ENCODE assay signal across 21 cellular contexts in the genomic region with DNA sequence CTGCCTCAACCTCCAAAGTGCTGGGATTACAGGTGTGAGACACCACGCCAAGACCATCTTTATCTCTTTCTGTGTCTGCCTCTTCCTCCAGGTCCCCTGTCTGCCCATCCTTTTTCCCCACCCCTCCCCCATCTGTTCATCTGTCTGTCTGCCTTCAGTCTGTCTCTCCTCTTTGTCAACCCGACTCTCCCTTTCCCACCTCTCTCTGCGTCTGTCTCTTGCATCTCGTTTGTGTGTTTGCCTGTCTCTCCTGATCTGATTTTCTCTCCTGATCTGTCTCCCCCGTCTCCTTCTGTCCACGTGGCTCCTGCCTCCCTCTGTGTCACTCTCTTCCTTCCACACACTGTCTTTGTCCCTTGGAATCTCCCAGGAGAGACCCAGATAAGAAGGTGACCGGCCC. TPM values are rescaled to one million over a fixed set of nuclear protein-coding genes. Genes with fewer than 3 reads are reported as not detected.
DNase-seq lines count a peak whose midpoint lies in the region; ATAC-seq, FAIRE-seq and TF ChIP-seq lines count a peak whose summit lies in the region.
"Had no signal": no experiment of that assay in that cellular context is flagged by ENCODE, and none has a peak within 500 bp of the region (broad histone marks: within the 10 kb centered on the region; RNA-seq: fewer than 3 reads in every experiment).

No MANE protein-coding gene starts in this region.

- no peak overlapping the region for H3K9ac ChIP-seq in astrocyte (ENCODE audit: low read length)
- H3K9ac ChIP-seq: GM23248 had no signal

- H3K27ac ChIP-seq in CD8-positive, alpha-beta memory T cell (ENCODE audit: low read depth, low read length) = no peak overlapping the region
- H3K27ac ChIP-seq in astrocyte (ENCODE audit: low read depth, low read length) (no peak overlapping the region), upper lobe of right lung (no peak overlapping the region)
- H3K27ac ChIP-seq: GM23248, ovary, right lobe of liver had no signal

- H3K4me3 ChIP-seq in CD8-positive, alpha-beta memory T cell (ENCODE audit: low read length) = no peak overlapping the region
- no peak overlapping the region for H3K4me3 ChIP-seq in astrocyte (ENCODE audit: insufficient read depth, low read depth, low read length)
- H3K4me3 ChIP-seq in upper lobe of right lung = no peak overlapping the region
- H3K4me3 ChIP-seq: colonic mucosa, GM23248, ovary, right lobe of liver had no signal

- peaks cover 77% of the 10 kb centered on the region for H3K79me2 ChIP-seq in astrocyte (ENCODE audit: insufficient read depth, low read length)

- H3K9me3 ChIP-seq in CD8-positive, alpha-beta memory T cell (ENCODE audit: low read length) = no peaks in the 10 kb centered on the region
- no peaks in the 10 kb centered on the region for H3K9me3 ChIP-seq in astrocyte (ENCODE audit: insufficient read depth, low read depth, low read length)
- H3K9me3 ChIP-seq in upper lobe of right lung = no peaks in the 10 kb centered on the region
- H3K9me3 ChIP-seq: BE2C, colonic mucosa, ovary, right lobe of liver had no signal

- CTCF ChIA-PET in CD8-positive, alpha-beta memory T cell (lab: Charles Lee) = interaction anchor here (0.9 kb wide), 1 partner anchor 9 kb away, joined by 3 read pairs; no protein-coding TSS in a partner anchor

- TF ChIP-seq CTCF in astrocyte (IDR thresholded peaks at IDR 0.05; ENCODE audit: insufficient read depth, low read depth, low read length) (no peak), upper lobe of right lung (IDR thresholded peaks at IDR 0.05) (no peak)

- peaks cover 92% of the 10 kb centered on the region for H4K20me1 ChIP-seq in astrocyte (ENCODE audit: insufficient read depth, low read length)

- intact Hi-C loops in upper lobe of right lung (cut with DNase I) = no loop called here

- peaks cover 6% of the 10 kb centered on the region for H3K36me3 ChIP-seq in CD8-positive, alpha-beta memory T cell (ENCODE audit: insufficient read depth, low read length)
- H3K36me3 ChIP-seq in astrocyte (ENCODE audit: insufficient read depth, low read length) (peaks cover 35% of the 10 kb centered on the region), upper lobe of right lung (peaks cover 44% of the 10 kb centered on the region)
- H3K36me3 ChIP-seq: ovary had no signal

- H3K9me3 Mint-ChIP-seq in T-helper 1 cell treated with Interleukin-12 subunit alpha and Interleukin-12 subunit beta and Interleukin-4 antibody, amounts not matched to agents 30 μg/mL and 1 μg/mL, for 36 hours = no peaks in the 10 kb centered on the region
- H3K9me3 Mint-ChIP-seq in CD8-positive, alpha-beta memory T cell = no peaks in the 10 kb centered on the region
- H3K9me3 Mint-ChIP-seq in astrocyte (ENCODE audit: unreplicated experiment) = no peaks in the 10 kb centered on the region
- no peaks in the 10 kb centered on the region for H3K9me3 Mint-ChIP-seq in natural killer cell treated with Interleukin-12 subunit alpha and Interleukin-12 subunit beta and Interleukin-15 and Interleukin-18, amount 100 ng/mL, for 72 hours

- H3K4me3 Mint-ChIP-seq in T-helper 1 cell treated with Interleukin-12 subunit alpha and Interleukin-12 subunit beta and Interleukin-4 antibody, amounts not matched to agents 30 μg/mL and 1 μg/mL, for 36 hours = peak overlapping the region; percentile 5
- H3K4me3 Mint-ChIP-seq in CD8-positive, alpha-beta memory T cell = peak overlapping the region in 2 of 7 donors; percentile 28 to 38
- H3K4me3 Mint-ChIP-seq in astrocyte (ENCODE audit: unreplicated experiment) = peak overlapping the region; percentile 40
- peak overlapping the region; percentile 49 for H3K4me3 Mint-ChIP-seq in natural killer cell treated with Interleukin-12 subunit alpha and Interleukin-12 subunit beta and Interleukin-15 and Interleukin-18, amount 100 ng/mL, for 72 hours

- peaks cover 33% of the 10 kb centered on the region for H3K36me3 Mint-ChIP-seq in T-helper 1 cell treated with Interleukin-12 subunit alpha and Interleukin-12 subunit beta and Interleukin-4 antibody, amounts not matched to agents 30 μg/mL and 1 μg/mL, for 36 hours (ENCODE audit: low read depth)
- peaks cover 0 to 49% (median 2%) of the 10 kb centered on the region in 3 donors for H3K36me3 Mint-ChIP-seq in CD8-positive, alpha-beta memory T cell
- H3K36me3 Mint-ChIP-seq in astrocyte (ENCODE audit: low read depth, unreplicated experiment) = peaks cover 18% of the 10 kb centered on the region
- peaks cover 14% of the 10 kb centered on the region for H3K36me3 Mint-ChIP-seq in natural killer cell treated with Interleukin-12 subunit alpha and Interleukin-12 subunit beta and Interleukin-15 and Interleukin-18, amount 100 ng/mL, for 72 hours

- no peak overlapping the region for H3K4me2 ChIP-seq in astrocyte (ENCODE audit: low read length)

- peaks cover 33% of the 10 kb centered on the region for H3K4me1 Mint-ChIP-seq in T-helper 1 cell treated with Interleukin-12 subunit alpha and Interleukin-12 subunit beta and Interleukin-4 antibody, amounts not matched to agents 30 μg/mL and 1 μg/mL, for 36 hours (ENCODE audit: low read depth)
- H3K4me1 Mint-ChIP-seq in CD8-positive, alpha-beta memory T cell = peaks cover 31 to 44% (median 31%) of the 10 kb centered on the region in 3 donors
- peaks cover 21% of the 10 kb centered on the region for H3K4me1 Mint-ChIP-seq in astrocyte (ENCODE audit: low read depth, unreplicated experiment)
- peaks cover 40% of the 10 kb centered on the region in 2 donors for H3K4me1 Mint-ChIP-seq in natural killer cell treated with Interleukin-12 subunit alpha and Interleukin-12 subunit beta and Interleukin-15 and Interleukin-18, amount 100 ng/mL, for 72 hours (ENCODE audit: low read depth in 2 of 2)

- H3K27ac Mint-ChIP-seq in T-helper 1 cell treated with Interleukin-12 subunit alpha and Interleukin-12 subunit beta and Interleukin-4 antibody, amounts not matched to agents 30 μg/mL and 1 μg/mL, for 36 hours = peak overlapping the region; percentile 69
- H3K27ac Mint-ChIP-seq in CD8-positive, alpha-beta memory T cell = peak overlapping the region in 6 of 8 donors; percentile 48 to 88 (median 68)
- H3K27ac Mint-ChIP-seq in astrocyte (ENCODE audit: unreplicated experiment) = peak overlapping the region; percentile 66
- H3K27ac Mint-ChIP-seq in natural killer cell treated with Interleukin-12 subunit alpha and Interleukin-12 subunit beta and Interleukin-15 and Interleukin-18, amount 100 ng/mL, for 72 hours = peak overlapping the region; percentile 93 to 96

- no peak for ATAC-seq in natural killer cell treated with Interleukin-12 subunit alpha and Interleukin-12 subunit beta and Interleukin-15 and Interleukin-18, amount 100 ng/mL, for 72 hours
- ATAC-seq in upper lobe of right lung = no peak
- ATAC-seq: right lobe of liver, Right ventricle myocardium inferior had no signal

- no peak overlapping the region for H2AFZ ChIP-seq in astrocyte (ENCODE audit: low read depth, low read length)
- H2AFZ ChIP-seq: GM23248 had no signal

- FAIRE-seq in astrocyte (lab: Jason Lieb, UNC) = no peak

- H3K27me3 Mint-ChIP-seq in T-helper 1 cell treated with Interleukin-12 subunit alpha and Interleukin-12 subunit beta and Interleukin-4 antibody, amounts not matched to agents 30 μg/mL and 1 μg/mL, for 36 hours (ENCODE audit: low read depth) = no peaks in the 10 kb centered on the region
- H3K27me3 Mint-ChIP-seq in CD8-positive, alpha-beta memory T cell = no peaks in the 10 kb centered on the region
- no peaks in the 10 kb centered on the region for H3K27me3 Mint-ChIP-seq in astrocyte (ENCODE audit: low read depth, unreplicated experiment)
- H3K27me3 Mint-ChIP-seq in natural killer cell treated with Interleukin-12 subunit alpha and Interleukin-12 subunit beta and Interleukin-15 and Interleukin-18, amount 100 ng/mL, for 72 hours = no peaks in the 10 kb centered on the region

- no peak for DNase-seq in T-helper 1 cell
- DNase-seq in CD8-positive, alpha-beta memory T cell = no peak
- no peak for DNase-seq in astrocyte (ENCODE audit: low read depth)
- no peak for DNase-seq in natural killer cell treated with Interleukin-12 subunit alpha and Interleukin-12 subunit beta and Interleukin-15 and Interleukin-18, amount 100 ng/mL, for 72 hours (ENCODE audit: low spot score)
- DNase-seq in stimulated activated CD4-positive, alpha-beta T cell treated with anti-CD3 and anti-CD28 coated beads, Interleukin-2, amount 100 ng/mL, for 48 hours = no peak
- no peak for DNase-seq in upper lobe of right lung
- DNase-seq in NCI-H1092 treated with DMSO at 0.1 percent for 48 hours (lab: John Stamatoyannopoulos, UW) = no peak
- DNase-seq: 8988T; activated CD8-positive, alpha-beta memory T cell treated with anti-CD3 and anti-CD28 coated beads, Interleukin-2, amount 50 U/mL, for 48 hours; activated naive CD4-positive, alpha-beta T cell treated with Interleukin-2 at 50 U/mL for 16 hours; BE2C; colonic mucosa; GM23248; NCI-H2081; NCI-H510A; ovary; right lobe of liver; stimulated activated CD4-positive, alpha-beta T cell treated with anti-CD3 and anti-CD28 coated beads, Interleukin-15, amount 100 ng/mL, for 24 hours; stimulated activated naive CD4-positive, alpha-beta T cell had no signal

- POLR2A ChIA-PET in CD8-positive, alpha-beta memory T cell (lab: Charles Lee) = no interaction called here

- no peaks in the 10 kb centered on the region for H3K27me3 ChIP-seq in CD8-positive, alpha-beta memory T cell (ENCODE audit: insufficient read depth, low read length, poor library complexity, severe bottlenecking)
- H3K27me3 ChIP-seq in astrocyte (ENCODE audit: insufficient read depth, low read length) (no peaks in the 10 kb centered on the region), upper lobe of right lung (no peaks in the 10 kb centered on the region)
- H3K27me3 ChIP-seq: BE2C, colonic mucosa, ovary, right lobe of liver had no signal

- peaks cover 37% of the 10 kb centered on the region for H3K4me1 ChIP-seq in CD8-positive, alpha-beta memory T cell (ENCODE audit: insufficient read depth, low read length)
- H3K4me1 ChIP-seq in astrocyte (ENCODE audit: insufficient read depth, low read length) = peaks cover 12% of the 10 kb centered on the region
- H3K4me1 ChIP-seq in upper lobe of right lung = peaks cover 23% of the 10 kb centered on the region
- H3K4me1 ChIP-seq: BE2C had no signal

RNA-seq across cellular contexts. Expression of a gene that starts 10.0 kb away (rescaled TPM):
- total RNA-seq in CD8-positive, alpha-beta memory T cell = 100 to 1,000 TPM; 154 to 170 TPM
- polyA plus RNA-seq in CD8-positive, alpha-beta memory T cell = 61.8 TPM
- total RNA-seq in astrocyte (205 and 222 TPM in 2 replicates), upper lobe of right lung (155 TPM)
- 100 to 1,000 TPM; 447 to 589 TPM for total RNA-seq in natural killer cell treated with Interleukin-12 subunit alpha and Interleukin-12 subunit beta and Interleukin-15 and Interleukin-18, amount 100 ng/mL, for 72 hours

RNA-seq across cellular contexts. Expression of a gene that starts 19.0 kb away (rescaled TPM):
- total RNA-seq in CD8-positive, alpha-beta memory T cell = 1 to 10 TPM; 2.5 to 3.3 TPM
- polyA plus RNA-seq in CD8-positive, alpha-beta memory T cell = 4.6 TPM
- total RNA-seq in astrocyte (0.67 and 1.3 TPM in 2 replicates), upper lobe of right lung (0.67 TPM)
- total RNA-seq in natural killer cell treated with Interleukin-12 subunit alpha and Interleukin-12 subunit beta and Interleukin-15 and Interleukin-18, amount 100 ng/mL, for 72 hours = 1 to 10 TPM; 3.2 to 3.6 TPM

RNA-seq across cellular contexts. Expression of a gene that starts 20.4 kb away (rescaled TPM):
- total RNA-seq in CD8-positive, alpha-beta memory T cell = 1 to 10 TPM; 2.7 to 3.7 TPM
- 0.71 TPM for polyA plus RNA-seq in CD8-positive, alpha-beta memory T cell
- 29.1 and 35.3 TPM in 2 replicates for total RNA-seq in astrocyte
- 1 to 10 TPM; 5.9 to 7.8 TPM for total RNA-seq in natural killer cell treated with Interleukin-12 subunit alpha and Interleukin-12 subunit beta and Interleukin-15 and Interleukin-18, amount 100 ng/mL, for 72 hours
- total RNA-seq in upper lobe of right lung = 13.3 TPM

RNA-seq across cellular contexts. Expression of a gene that starts 49.4 kb away (rescaled TPM):
- 10 to 100 TPM; 21.6 to 22.1 TPM for total RNA-seq in CD8-positive, alpha-beta memory T cell
- 48.2 TPM for polyA plus RNA-seq in CD8-positive, alpha-beta memory T cell
- 8.2 and 13.3 TPM in 2 replicates for total RNA-seq in astrocyte
- total RNA-seq in natural killer cell treated with Interleukin-12 subunit alpha and Interleukin-12 subunit beta and Interleukin-15 and Interleukin-18, amount 100 ng/mL, for 72 hours = 10 to 100 TPM; 16.3 to 18.0 TPM
- 3.6 TPM for total RNA-seq in upper lobe of right lung
